Comparison of ENCODE assay signal across 19 cellular contexts in genomic region chrX:134365923-134366322, GRCh38. TPM values are rescaled to one million over a fixed set of nuclear protein-coding genes. Genes with fewer than 3 reads are reported as not detected.
DNase-seq lines count a peak whose midpoint lies in the region; ATAC-seq and TF ChIP-seq lines count a peak whose summit lies in the region.
"Had no signal": no experiment of that assay in that cellular context is flagged by ENCODE, and none has a peak within 500 bp of the region (broad histone marks: within the 10 kb centered on the region; RNA-seq: fewer than 3 reads in every experiment).

No MANE protein-coding gene starts in this region.

- H3K4me2 ChIP-seq in Karpas-422 (ENCODE audit: low read depth, low read length, poor library complexity, severe bottlenecking): no peak overlapping the region

- no peak overlapping the region for H3K9ac ChIP-seq in Karpas-422 (ENCODE audit: low read length)

- 75 to 88% methylated on average over 2 of the region's 2 CpGs for WGBS in sigmoid colon, 2 donors

- H3K27ac ChIP-seq in Karpas-422 (ENCODE audit: low read length): peak overlapping the region; percentile 59
- H3K27ac ChIP-seq in RWPE2 (ENCODE audit: poor library complexity, severe bottlenecking): no peak overlapping the region
- H3K27ac ChIP-seq in sigmoid colon: no peak overlapping the region
- H3K27ac ChIP-seq: 22Rv1, HL-60, lower lobe of right lung had no signal

- H3K27me3 ChIP-seq in Karpas-422 (ENCODE audit: low read length) (no peaks in the 10 kb centered on the region), RWPE2 (ENCODE audit: insufficient read depth, poor library complexity, severe bottlenecking) (no peaks in the 10 kb centered on the region), sigmoid colon (no peaks in the 10 kb centered on the region)

- no peak for TF ChIP-seq CTCF in RWPE2 (IDR thresholded peaks at IDR 0.05; ENCODE audit: poor library complexity, severe bottlenecking)
- no peak for TF ChIP-seq CTCF in sigmoid colon (IDR thresholded peaks at IDR 0.05)

- no peak overlapping the region for H2AFZ ChIP-seq in Karpas-422 (ENCODE audit: low read length)

- H3K36me3 ChIP-seq in Karpas-422 (ENCODE audit: insufficient read depth, low read length): no peaks in the 10 kb centered on the region
- no peaks in the 10 kb centered on the region for H3K36me3 ChIP-seq in RWPE2 (ENCODE audit: low read depth)
- no peaks in the 10 kb centered on the region for H3K36me3 ChIP-seq in sigmoid colon
- H3K36me3 ChIP-seq: lower lobe of right lung had no signal

- no peaks in the 10 kb centered on the region for H3K9me3 ChIP-seq in Karpas-422 (ENCODE audit: low read length)
- no peaks in the 10 kb centered on the region for H3K9me3 ChIP-seq in RWPE2 (ENCODE audit: severe bottlenecking)
- no peaks in the 10 kb centered on the region for H3K9me3 ChIP-seq in sigmoid colon
- H3K9me3 ChIP-seq: lower lobe of right lung had no signal

- TF ChIP-seq EP300 in sigmoid colon (IDR thresholded peaks at IDR 0.05): no peak

- no peak for TF ChIP-seq POLR2A in sigmoid colon (IDR thresholded peaks at IDR 0.05)

- ATAC-seq in RWPE2 (ENCODE audit: low read depth) (peak; percentile 85), HG02763 (IDR thresholded peaks at IDR 0.05; ENCODE audit: unreplicated experiment) (no peak)
- ATAC-seq: activated T-cell treated with anti-CD3 and anti-CD28 coated beads, Interleukin-2, amount 50 U/mL, for 4 hours; CD8-positive, alpha-beta T cell; lower lobe of right lung had no signal

- no peak overlapping the region for H3K4me3 ChIP-seq in Karpas-422 (ENCODE audit: low read length)
- H3K4me3 ChIP-seq in RWPE2 (ENCODE audit: severe bottlenecking): no peak overlapping the region
- H3K4me3 ChIP-seq in sigmoid colon: no peak overlapping the region
- H3K4me3 ChIP-seq: lower lobe of right lung had no signal

- H3K9me2 ChIP-seq in Karpas-422 (replicated peaks; ENCODE audit: insufficient read depth, low read length): no peaks in the 10 kb centered on the region

- in situ Hi-C loops in ACHN (cut with HindIII; ENCODE audit: low pct_ligation_motif_present, low pct_unique_long_range_greater_than_20kb, low sequenced_read_pairs): no loop called here

- intact Hi-C loops in sigmoid colon (cut with DNase I): no loop called here

- H3K79me2 ChIP-seq in Karpas-422 (ENCODE audit: low read length): no peaks in the 10 kb centered on the region

- DNase-seq in DMS53 (lab: John Stamatoyannopoulos, UW) (peak; percentile 2), DMS53 treated with DMSO at 0.1 percent for 48 hours (lab: John Stamatoyannopoulos, UW; ENCODE audit: unreplicated experiment) (no peak), Karpas-422 (no peak), RWPE2 (ENCODE audit: low spot score) (no peak), myocyte (ENCODE audit: low read depth) (peak; percentile 17), ACHN (no peak), sigmoid colon (no peak)
- DNase-seq: activated CD4-positive, alpha-beta T cell treated with anti-CD3 and anti-CD28 coated beads for 48 hours; activated naive CD4-positive, alpha-beta T cell treated with anti-CD3 and anti-CD28 coated beads, Interleukin-2, amount 50 U/mL, for 16 hours; activated T-cell treated with anti-CD3 and anti-CD28 coated beads, Interleukin-2, amount 50 U/mL, for 4 hours; amygdala; CD8-positive, alpha-beta T cell; cortex of kidney; kidney; lower lobe of right lung; NCI-H146 had no signal

- no peaks in the 10 kb centered on the region for H4K20me1 ChIP-seq in Karpas-422 (ENCODE audit: insufficient read depth, low read depth, low read length)

- H3K4me1 ChIP-seq in Karpas-422 (ENCODE audit: low read length) (peaks cover 74% of the 10 kb centered on the region), RWPE2 (ENCODE audit: insufficient read depth, poor library complexity, severe bottlenecking) (no peaks in the 10 kb centered on the region), sigmoid colon (no peaks in the 10 kb centered on the region)
- H3K4me1 ChIP-seq: lower lobe of right lung had no signal

RNA-seq across cellular contexts. Expression of gene PHF6, which starts 7.2 kb away (rescaled TPM):
- total RNA-seq in Karpas-422 (2014; rRNA removed; shearing (Covaris generic); ENCODE audit: low replicate concordance): 82.2 and 184 TPM in 2 replicates
- total RNA-seq in myocyte (20.9 and 21.3 TPM in 2 replicates), sigmoid colon (10 to 100 TPM in 2 of 4 donors, 1 to 10 TPM in 2; 8.8 to 13.2 (median 10.8) TPM)
- polyA plus RNA-seq in myocyte (2012): 7.1 TPM
- polyA plus RNA-seq in sigmoid colon: 1 to 10 TPM; 4.8 to 7.6 (median 7.4) TPM

Comparison
In these comparisons a context has a peak if more than half of its experiments do, and no peak if none do; other contexts are left out.
1. DNase-seq: peak in DMS53 (single experiment) and myocyte (single experiment); none in DMS53 treated with DMSO at 0.1 percent for 48 hours (single experiment), Karpas-422 (single experiment), RWPE2 (single experiment), ACHN (single experiment) and sigmoid colon (single experiment).